1 cellular context compared by ENCODE assay signal in genomic region chr2:174631009-174631981, GRCh38.
A peak's percentile ranks its signal among the peaks of the same experiment; 100 is the strongest.
TF ChIP-seq lines count a peak whose summit lies in the region.

No MANE protein-coding gene starts in this region.

TF ChIP-seq in GM12878, 131 proteins besides CTCF, POLR2A, EP300 and RAD21 (continued from another document):
- TF ChIP-seq, protein P1, sequence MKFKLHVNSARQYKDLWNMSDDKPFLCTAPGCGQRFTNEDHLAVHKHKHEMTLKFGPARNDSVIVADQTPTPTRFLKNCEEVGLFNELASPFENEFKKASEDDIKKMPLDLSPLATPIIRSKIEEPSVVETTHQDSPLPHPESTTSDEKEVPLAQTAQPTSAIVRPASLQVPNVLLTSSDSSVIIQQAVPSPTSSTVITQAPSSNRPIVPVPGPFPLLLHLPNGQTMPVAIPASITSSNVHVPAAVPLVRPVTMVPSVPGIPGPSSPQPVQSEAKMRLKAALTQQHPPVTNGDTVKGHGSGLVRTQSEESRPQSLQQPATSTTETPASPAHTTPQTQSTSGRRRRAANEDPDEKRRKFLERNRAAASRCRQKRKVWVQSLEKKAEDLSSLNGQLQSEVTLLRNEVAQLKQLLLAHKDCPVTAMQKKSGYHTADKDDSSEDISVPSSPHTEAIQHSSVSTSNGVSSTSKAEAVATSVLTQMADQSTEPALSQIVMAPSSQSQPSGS (IDR thresholded peaks at IDR 0.05; ENCODE audit: low read length) = no peak
- peak; percentile 86 for TF ChIP-seq JUNB (IDR thresholded peaks at IDR 0.05)
